16 cellular contexts compared by ENCODE assay signal in the genomic region with DNA sequence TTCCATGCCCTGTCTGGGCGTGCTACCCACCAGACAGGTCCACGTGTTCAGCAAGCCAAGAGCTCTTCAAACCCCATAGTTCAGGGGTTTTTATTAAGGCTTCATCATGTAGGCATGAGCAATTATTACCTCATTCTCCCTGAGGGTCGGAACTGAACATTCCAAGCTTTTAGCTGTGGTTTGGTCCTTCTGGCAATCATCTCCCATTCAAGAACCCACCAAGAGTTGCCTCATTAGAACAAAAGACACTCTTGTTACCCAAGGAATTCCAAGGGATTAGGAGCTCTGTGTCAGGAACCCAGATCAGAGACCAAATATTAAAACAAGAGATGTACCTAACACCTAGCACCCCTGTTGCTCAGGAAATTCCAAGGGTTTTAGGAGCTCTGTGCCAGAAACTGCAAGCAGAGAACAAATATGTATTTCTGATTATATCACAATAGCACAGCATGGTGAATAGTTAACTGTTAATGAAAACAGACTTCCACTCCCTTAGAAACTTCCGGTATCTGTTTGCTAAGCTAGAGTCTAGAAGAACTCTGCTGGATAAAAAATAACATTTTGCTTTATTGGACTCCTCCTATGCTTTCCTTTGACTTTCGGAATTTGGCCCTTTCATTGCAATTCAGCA.
DNase-seq lines count a peak whose midpoint lies in the region; ATAC-seq and TF ChIP-seq lines count a peak whose summit lies in the region.
"Had no signal": no experiment of that assay in that cellular context is flagged by ENCODE, and none has a peak within 500 bp of the region (broad histone marks: within the 10 kb centered on the region; RNA-seq: fewer than 3 reads in every experiment).

No MANE protein-coding gene starts in this region.

- no peaks in the 10 kb centered on the region for H3K9me3 ChIP-seq in adipocyte (ENCODE audit: control insufficient read depth, low read length)

- no peak for TF ChIP-seq EP300 in Ishikawa (IDR thresholded peaks at IDR 0.05; ENCODE audit: borderline replicate concordance)

- no peak for TF ChIP-seq CTCF in foreskin keratinocyte (conservative IDR thresholded peaks at IDR 0.05)

- peak; percentile 97 for ATAC-seq in foreskin keratinocyte
- no peak for ATAC-seq in HG02759 (IDR thresholded peaks at IDR 0.05; ENCODE audit: unreplicated experiment)
- ATAC-seq: naive thymus-derived CD4-positive, alpha-beta T cell; stimulated activated naive CD8-positive, alpha-beta T cell treated with anti-CD3 and anti-CD28 coated beads, Interleukin-15, Interleukin-2, amounts not matched to agents 100 U/mL and 50 U/mL, for 24 hours had no signal

- no peaks in the 10 kb centered on the region for H3K36me3 ChIP-seq in adipocyte (ENCODE audit: control insufficient read depth, insufficient read depth, low read length, severe bottlenecking)

- H3K27me3 ChIP-seq in adipocyte (replicated peaks; ENCODE audit: control insufficient read depth, insufficient read depth, low read length) = no peaks in the 10 kb centered on the region
- H3K27me3 ChIP-seq in foreskin keratinocyte = no peaks in the 10 kb centered on the region

- peak overlapping the region; percentile 44 for H3K27ac ChIP-seq in foreskin keratinocyte

- peaks cover 3% of the 10 kb centered on the region for H3K4me1 ChIP-seq in adipocyte (ENCODE audit: control insufficient read depth, insufficient read depth, low read length)
- peaks cover 34% of the 10 kb centered on the region for H3K4me1 ChIP-seq in foreskin keratinocyte

- no peak overlapping the region for H3K9ac ChIP-seq in adipocyte (ENCODE audit: low read length)

- peak; percentile 61 for DNase-seq in adipocyte (ENCODE audit: low read depth)
- peak; percentile 99 to 100 for DNase-seq in foreskin keratinocyte
- peak; percentile 56 for DNase-seq in smooth muscle cell of the brain vasculature (ENCODE audit: low read depth, low spot score)
- DNase-seq in effector CD8-positive, alpha-beta T cell (lab: John Stamatoyannopoulos, UW) = no peak
- no peak for DNase-seq in NCI-H1436 (lab: John Stamatoyannopoulos, UW)
- DNase-seq: activated gamma-delta T cell treated with Interleukin-2 at 50 U/mL for 16 hours; amygdala; cortex of kidney; H7; naive thymus-derived CD4-positive, alpha-beta T cell; NCI-H1694 treated with DMSO at 0.1 percent for 48 hours; stimulated activated naive CD8-positive, alpha-beta T cell treated with anti-CD3 and anti-CD28 coated beads, Interleukin-15, Interleukin-2, amounts not matched to agents 100 U/mL and 50 U/mL, for 24 hours; T-helper 9 cell had no signal

- no peak overlapping the region for H3K4me3 ChIP-seq in adipocyte (ENCODE audit: low read length)
- H3K4me3 ChIP-seq: lung had no signal

- no peak for TF ChIP-seq RAD21 in Ishikawa (IDR thresholded peaks at IDR 0.05; ENCODE audit: low read depth)

TF ChIP-seq in Ishikawa, 13 proteins besides CTCF, POLR2A, EP300 and RAD21:
- TF ChIP-seq TEAD4 (IDR thresholded peaks at IDR 0.05) (0 out of 2 replicates have a peak, but pooled peaks have one; percentile 17), CEBPB (IDR thresholded peaks at IDR 0.05) (no peak)

Comparison
In these comparisons a context has a peak if more than half of its experiments do, and no peak if none do; other contexts are left out.
1. DNase-seq: peak in adipocyte (single experiment), foreskin keratinocyte (2 of 2) and smooth muscle cell of the brain vasculature (single experiment); none in effector CD8-positive, alpha-beta T cell (single experiment) and NCI-H1436 (single experiment).